ENCODE assay signal across 14 cellular contexts in the genomic region with DNA sequence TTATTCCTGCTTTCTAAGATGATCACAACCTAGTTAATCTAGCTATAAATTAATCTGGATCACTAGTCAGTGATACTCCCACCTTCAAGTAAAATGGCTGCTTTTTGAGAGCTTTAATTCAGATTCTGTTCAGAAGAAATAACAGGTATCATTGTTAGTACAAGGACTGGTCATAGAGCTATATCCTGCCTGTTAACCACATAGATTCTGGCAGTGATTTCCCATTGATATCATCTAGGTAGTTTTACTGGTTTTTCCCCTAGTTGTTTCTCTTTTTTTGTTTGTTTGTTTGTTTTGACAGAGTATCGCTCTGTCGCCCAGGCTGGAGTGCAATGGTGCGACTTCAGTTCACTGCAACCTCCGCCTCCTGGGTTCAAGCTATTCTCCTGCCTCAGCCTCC.
"Had no signal": no experiment of that assay in that cellular context is flagged by ENCODE, and none has a peak within 500 bp of the region (broad histone marks: within the 10 kb centered on the region; RNA-seq: fewer than 3 reads in every experiment).

No MANE protein-coding gene starts in this region.

- H3K27me3 Mint-ChIP-seq: stimulated activated memory B cell treated with anti-CD40 and anti-IgM and Interleukin-4, amounts not matched to agents 10 μg/mL and 1 μg/mL and 100 μg/mL, for 72 hours had no signal

- H3K9me3 Mint-ChIP-seq: stimulated activated memory B cell treated with anti-CD40 and anti-IgM and Interleukin-4, amounts not matched to agents 10 μg/mL and 1 μg/mL and 100 μg/mL, for 72 hours had no signal

- H3K4me3 Mint-ChIP-seq: stimulated activated memory B cell treated with anti-CD40 and anti-IgM and Interleukin-4, amounts not matched to agents 10 μg/mL and 1 μg/mL and 100 μg/mL, for 72 hours had no signal

- H3K36me3 Mint-ChIP-seq: stimulated activated memory B cell treated with anti-CD40 and anti-IgM and Interleukin-4, amounts not matched to agents 10 μg/mL and 1 μg/mL and 100 μg/mL, for 72 hours had no signal

- DNase-seq: activated CD4-positive, alpha-beta T cell treated with anti-CD3 and anti-CD28 coated beads, Interleukin-2, amount 50 U/mL, for 48 hours; activated gamma-delta T cell; activated T-cell treated with anti-CD3 and anti-CD28 coated beads, Interleukin-2, amount 50 U/mL, for 48 hours; cerebellar nuclear complex; cortex of kidney; left lung; occipital lobe; posterior cingulate gyrus; sigmoid colon; stimulated activated CD4-positive, alpha-beta T cell treated with anti-CD3 and anti-CD28 coated beads, Interleukin-4, amount 100 ng/mL, for 24 hours; T1000; upper lobe of right lung had no signal

- ATAC-seq: activated CD4-positive, CD25-positive, alpha-beta regulatory T cell treated with anti-CD3 and anti-CD28 coated beads, Interleukin-2, amount 50 U/mL, for 24 hours; left lung; stimulated activated memory B cell treated with anti-CD40 and anti-IgM and Interleukin-4, amounts not matched to agents 10 μg/mL and 1 μg/mL and 100 μg/mL, for 72 hours; upper lobe of right lung had no signal
